ENCODE assay signal across 8 cellular contexts in genomic region chr3:127628788-127629456, GRCh38. TPM values are rescaled to one million over a fixed set of nuclear protein-coding genes. Genes with fewer than 3 reads are reported as not detected.
A peak's percentile ranks its signal among the peaks of the same experiment; 100 is the strongest.
DNase-seq lines count a peak whose midpoint lies in the region; TF ChIP-seq lines count a peak whose summit lies in the region.

Gene PODXL2 (plus strand): TSS chr3:127629185. CDS start chr3:127629220, 35 bp downstream.

- peak within 1 kb of the TSS; percentile 97 for H2AK5ac ChIP-seq in neuronal stem cell (ENCODE audit: low read depth, low read length)

- H3K4me3 ChIP-seq in neuronal stem cell (ENCODE audit: low read length in 2 of 2) (peak within 1 kb of the TSS; percentile 60 to 81), uterus (peak within 1 kb of the TSS; percentile 22 to 47)

- no peaks in the 10 kb centered on the region for H3K9me3 Mint-ChIP-seq in activated naive CD4-positive, alpha-beta T cell treated with anti-CD3 and anti-CD28 coated beads, Interleukin-2, amount 10 ng/mL, durations not matched to agents 7 days and 5 days

- H3K4ac ChIP-seq in neuronal stem cell (ENCODE audit: low read length) = peak within 1 kb of the TSS; percentile 1

- peak within 1 kb of the TSS; percentile 49 for H2BK120ac ChIP-seq in neuronal stem cell (ENCODE audit: low read depth, low read length)

- peak within 1 kb of the TSS; percentile 60 for H2BK12ac ChIP-seq in neuronal stem cell (ENCODE audit: low read length)

- H3K9ac ChIP-seq in neuronal stem cell (ENCODE audit: low read depth, low read length, poor library complexity) = peak within 1 kb of the TSS; percentile 93

- H3K27me3 ChIP-seq in neuronal stem cell (ENCODE audit: control insufficient read depth in 3 of 3, insufficient read depth in 3 of 3, low read depth in 1 of 3, low read length in 3 of 3) (peaks cover 2 to 20% (median 19%) of the 10 kb centered on the region in 3 experiments), uterus (peaks cover 0 to 4% of the 10 kb centered on the region in 2 donors)

- H3K27me3 Mint-ChIP-seq in activated naive CD4-positive, alpha-beta T cell treated with anti-CD3 and anti-CD28 coated beads, Interleukin-2, amount 10 ng/mL, durations not matched to agents 7 days and 5 days = peaks cover 71% of the 10 kb centered on the region

- intact Hi-C loops in uterus (cut with DNase I; ENCODE audit: low total_unique reads) = no loop called here

- no peak for TF ChIP-seq POLR2A in uterus (IDR thresholded peaks at IDR 0.05)

- H3K36me3 Mint-ChIP-seq in activated naive CD4-positive, alpha-beta T cell treated with anti-CD3 and anti-CD28 coated beads, Interleukin-2, amount 10 ng/mL, durations not matched to agents 7 days and 5 days = peaks cover 1% of the 10 kb centered on the region

- H3K4me3 Mint-ChIP-seq in activated naive CD4-positive, alpha-beta T cell treated with anti-CD3 and anti-CD28 coated beads, Interleukin-2, amount 10 ng/mL, durations not matched to agents 7 days and 5 days = peak within 1 kb of the TSS; percentile 74

- peak within 1 kb of the TSS; percentile 78 for H2BK15ac ChIP-seq in neuronal stem cell (ENCODE audit: low read length)

- peak within 1 kb of the TSS; percentile 98 for H3K14ac ChIP-seq in neuronal stem cell (ENCODE audit: low read length)

- peak within 1 kb of the TSS; percentile 96 for H3K18ac ChIP-seq in neuronal stem cell (ENCODE audit: low read length)

- no peak for TF ChIP-seq CTCF in uterus (IDR thresholded peaks at IDR 0.05)

- peak within 1 kb of the TSS; percentile 83 for H3K23ac ChIP-seq in neuronal stem cell (ENCODE audit: low read depth, low read length, poor library complexity)

- H2AFZ ChIP-seq in neuronal stem cell (ENCODE audit: low read length) = peak within 1 kb of the TSS; percentile 95

- H3K36me3 ChIP-seq in neuronal stem cell (replicated peaks in 1 of 2; ENCODE audit: control insufficient read depth in 2 of 2, insufficient read depth in 2 of 2, low read length in 2 of 2) = peaks cover 0 to 2% of the 10 kb centered on the region in 2 donors
- no peaks in the 10 kb centered on the region for H3K36me3 ChIP-seq in uterus

- H4K91ac ChIP-seq in neuronal stem cell (ENCODE audit: low read depth, low read length, poor library complexity) = peak within 1 kb of the TSS; percentile 39

- peaks cover 19% of the 10 kb centered on the region for H3K4me1 Mint-ChIP-seq in activated naive CD4-positive, alpha-beta T cell treated with anti-CD3 and anti-CD28 coated beads, Interleukin-2, amount 10 ng/mL, durations not matched to agents 7 days and 5 days

- H3K27ac ChIP-seq in neuronal stem cell (replicated peaks; ENCODE audit: low read length) (no peak within 1 kb of the TSS), uterus (no peak within 1 kb of the TSS)

- H3K27ac Mint-ChIP-seq in activated naive CD4-positive, alpha-beta T cell treated with anti-CD3 and anti-CD28 coated beads, Interleukin-2, amount 10 ng/mL, durations not matched to agents 7 days and 5 days = peak within 1 kb of the TSS; percentile 45

- H3K4me1 ChIP-seq in neuronal stem cell (ENCODE audit: control insufficient read depth in 2 of 2, insufficient read depth in 1 of 2, low read depth in 1 of 2, low read length in 2 of 2) (peaks cover 11 to 15% of the 10 kb centered on the region in 2 donors), uterus (peaks cover 0 to 8% of the 10 kb centered on the region in 2 donors)

- H4K8ac ChIP-seq in neuronal stem cell (ENCODE audit: low read depth, low read length) = peak within 1 kb of the TSS; percentile 54

- peaks cover 3 to 4% of the 10 kb centered on the region in 2 donors for H3K9me3 ChIP-seq in neuronal stem cell (replicated peaks in 1 of 2; ENCODE audit: control insufficient read depth in 2 of 2, insufficient read depth in 1 of 2, low read depth in 1 of 2, low read length in 2 of 2)
- no peaks in the 10 kb centered on the region for H3K9me3 ChIP-seq in uterus

- DNase-seq in COLO668 (lab: John Stamatoyannopoulos, UW; ENCODE audit: unreplicated experiment) (peak; percentile 86), H4 (ENCODE audit: low spot score) (no peak), NOMO-1 (lab: John Stamatoyannopoulos, UW; ENCODE audit: unreplicated experiment in 2 of 2) (peak; percentile 33 to 74), glomerular endothelial cell (ENCODE audit: extremely low read depth, low read depth, low spot score) (no peak), neuronal stem cell (ENCODE audit: low spot score) (peak; percentile 54), uterus (peak in 1 of 2 donors; percentile 48), T1000 (lab: John Stamatoyannopoulos, UW) (no peak)
- peak; percentile 51 for DNase-seq in activated naive CD4-positive, alpha-beta T cell treated with anti-CD3 and anti-CD28 coated beads, Interleukin-2, amount 10 ng/mL, durations not matched to agents 7 days and 5 days

- CTCF ChIA-PET in activated naive CD4-positive, alpha-beta T cell treated with anti-CD3 and anti-CD28 coated beads, Interleukin-2, amount 10 ng/mL, durations not matched to agents 7 days and 5 days (lab: Charles Lee) = no interaction called here

- H2BK5ac ChIP-seq in neuronal stem cell (ENCODE audit: low read length) = no peak within 1 kb of the TSS

- H3K79me1 ChIP-seq in neuronal stem cell (ENCODE audit: low read depth, low read length) = peaks cover 5% of the 10 kb centered on the region

- H3K4me2 ChIP-seq in neuronal stem cell (ENCODE audit: insufficient read depth, low read length, poor library complexity, severe bottlenecking) = peak within 1 kb of the TSS; percentile 82

- no CpG with 5 or more reads among the region's 104 CpGs for WGBS in neuronal stem cell (ENCODE audit: extremely low coverage in 2 of 2, insufficient read length in 2 of 2, insufficient replicate concordance in 1 of 2), 2 donors

RNA-seq across cellular contexts. Expression of gene PODXL2, which starts in this region (rescaled TPM):
- total RNA-seq in H4 (2014; rRNA removed; shearing (Covaris generic)) = 13.0 and 15.8 TPM in 2 replicates
- 20.5 and 21.5 TPM in 2 replicates for total RNA-seq in glomerular endothelial cell
- polyA plus RNA-seq in neuronal stem cell (2013, experiment 1 of 2) = 26.3 TPM
- 24.4 TPM for polyA plus RNA-seq in neuronal stem cell (2013, experiment 2 of 2)
- total RNA-seq in uterus = 10 to 100 TPM in 1 of 4 donors, 1 to 10 TPM in 1, not detected in 2; 1.5 to 13.5 TPM

Comparison
In these comparisons a context has a peak if more than half of its experiments do, and no peak if none do; other contexts are left out.
1. DNase-seq: peak in COLO668 (single experiment), NOMO-1 (2 of 2), activated naive CD4-positive, alpha-beta T cell treated with anti-CD3 and anti-CD28 coated beads, Interleukin-2, amount 10 ng/mL, durations not matched to agents 7 days and 5 days (single experiment) and neuronal stem cell (single experiment); none in H4 (single experiment), glomerular endothelial cell (single experiment) and T1000 (single experiment).